In genomic region chr22:17172172-17172833, GRCh38 we compare ENCODE assay signal across 8 cellular contexts. TPM values are rescaled to one million over a fixed set of nuclear protein-coding genes. Genes with fewer than 3 reads are reported as not detected.
DNase-seq lines count a peak whose midpoint lies in the region; ATAC-seq and TF ChIP-seq lines count a peak whose summit lies in the region.

No MANE protein-coding gene starts in this region.

- peak overlapping the region; percentile 73 for H3K4me3 Mint-ChIP-seq in activated T-cell treated with anti-CD3 and anti-CD28 coated beads, Interleukin-2, amount 50 U/mL, for 4 hours

- no peaks in the 10 kb centered on the region for H3K27me3 Mint-ChIP-seq in activated T-cell treated with anti-CD3 and anti-CD28 coated beads, Interleukin-2, amount 50 U/mL, for 4 hours (ENCODE audit: low read depth)

- no peak for DNase-seq in activated T-cell treated with anti-CD3 and anti-CD28 coated beads, Interleukin-2, amount 50 U/mL, for 4 hours
- DNase-seq in activated T-cell treated with anti-CD3 and anti-CD28 coated beads for 4 hours = no peak
- DNase-seq in brain microvascular endothelial cell = no peak
- DNase-seq in kidney tubule cell (ENCODE audit: low spot score) = peak; percentile 32
- no peak for DNase-seq in HUDEP-2 (lab: John Stamatoyannopoulos, UW; ENCODE audit: unreplicated experiment in 76 of 76)

- H3K4me3 ChIP-seq in brain microvascular endothelial cell (ENCODE audit: low read depth, low read length) = peak overlapping the region; percentile 65

- in situ Hi-C loops in brain microvascular endothelial cell (cut with HindIII; ENCODE audit: low pct_ligation_motif_present, low sequenced_read_pairs) = no loop called here

- H3K36me3 Mint-ChIP-seq in activated T-cell treated with anti-CD3 and anti-CD28 coated beads, Interleukin-2, amount 50 U/mL, for 4 hours (ENCODE audit: insufficient read depth) = no peaks in the 10 kb centered on the region

- H3K27ac ChIP-seq in brain microvascular endothelial cell (no peak overlapping the region), temporal lobe (ENCODE audit: low read depth, low read length) (peak overlapping the region; percentile 76)

- no peak for TF ChIP-seq CTCF in brain microvascular endothelial cell (IDR thresholded peaks at IDR 0.05; ENCODE audit: low read depth, low read length, missing control alignments)

- peaks cover 3% of the 10 kb centered on the region for H3K4me1 Mint-ChIP-seq in activated T-cell treated with anti-CD3 and anti-CD28 coated beads, Interleukin-2, amount 50 U/mL, for 4 hours (ENCODE audit: low read depth)

- no peaks in the 10 kb centered on the region for H3K9me3 Mint-ChIP-seq in activated T-cell treated with anti-CD3 and anti-CD28 coated beads, Interleukin-2, amount 50 U/mL, for 4 hours

- no peak for ATAC-seq in activated T-cell treated with anti-CD3 and anti-CD28 coated beads, Interleukin-2, amount 50 U/mL, for 4 hours
- no peak for ATAC-seq in HG03520 (IDR thresholded peaks at IDR 0.05; ENCODE audit: unreplicated experiment)
- ATAC-seq in GM21576 (IDR thresholded peaks at IDR 0.05; ENCODE audit: unreplicated experiment) = no peak

- no peaks in the 10 kb centered on the region for H3K27me3 ChIP-seq in brain microvascular endothelial cell (replicated peaks)

- H3K36me3 ChIP-seq in brain microvascular endothelial cell (replicated peaks) = no peaks in the 10 kb centered on the region

RNA-seq across cellular contexts. Expression of gene HDHD5, which starts 13.2 kb away (rescaled TPM):
- 10 to 100 TPM; 56.2 to 69.1 (median 68.3) TPM for total RNA-seq in activated T-cell treated with anti-CD3 and anti-CD28 coated beads, Interleukin-2, amount 50 U/mL, for 4 hours
- 24.1 TPM for total RNA-seq in temporal lobe

RNA-seq across cellular contexts. Expression of gene ADA2, which starts 46.9 kb away (rescaled TPM):
- total RNA-seq in activated T-cell treated with anti-CD3 and anti-CD28 coated beads, Interleukin-2, amount 50 U/mL, for 4 hours = 1 to 10 TPM; 1.2 to 2.3 (median 1.3) TPM
- total RNA-seq in temporal lobe = 2.5 TPM

RNA-seq across cellular contexts. Expression of gene TMEM121B, which starts 51.1 kb away (rescaled TPM):
- total RNA-seq in activated T-cell treated with anti-CD3 and anti-CD28 coated beads, Interleukin-2, amount 50 U/mL, for 4 hours = under 1 TPM; 0.24 to 0.43 (median 0.38) TPM
- 15.5 TPM for total RNA-seq in temporal lobe

Comparison
In these comparisons a context has a peak if more than half of its experiments do, and no peak if none do; other contexts are left out.
1. RNA of gene TMEM121B, which starts 51.1 kb away (total RNA-seq): 15.5 TPM in temporal lobe (single experiment); 0.24 to 0.43 TPM in activated T-cell treated with anti-CD3 and anti-CD28 coated beads, Interleukin-2, amount 50 U/mL, for 4 hours; every median in the first group is over 10 times any median in the second.